In genomic region chr17:46143827-46144236, GRCh38 we compare ENCODE assay signal across 17 cellular contexts. TPM values are rescaled to one million over a fixed set of nuclear protein-coding genes. Genes with fewer than 3 reads are reported as not detected.
DNase-seq lines count a peak whose midpoint lies in the region; ATAC-seq, FAIRE-seq and TF ChIP-seq lines count a peak whose summit lies in the region.
"Had no signal": no experiment of that assay in that cellular context is flagged by ENCODE, and none has a peak within 500 bp of the region (broad histone marks: within the 10 kb centered on the region; RNA-seq: fewer than 3 reads in every experiment).

No MANE protein-coding gene starts in this region.

- no peak for TF ChIP-seq RAD21 in A549 (conservative IDR thresholded peaks at IDR 0.05 in 1 of 2, IDR thresholded peaks at IDR 0.05 in 1 of 2)

- DNase-seq in A549 (ENCODE audit: low read depth in 1 of 2, low spot score in 1 of 2) (no peak), GM12865 (ENCODE audit: low read depth) (no peak), activated B cell treated with CpG ODN at 0.5 μM for 24 hours (no peak), naive B cell (no peak), AG08395 (ENCODE audit: low spot score) (no peak), iPS-NIHi11 (ENCODE audit: low spot score) (no peak)
- DNase-seq: activated effector memory CD4-positive, alpha-beta T cell treated with Interleukin-2 at 50 U/mL for 16 hours; GM23248; IMR-90; NCI-H1105; NCI-H2171 treated with DMSO at 0.1 percent for 48 hours; Right ventricle myocardium superior; T-helper 9 cell had no signal

- FAIRE-seq in A549 (lab: Jason Lieb, UNC): peak; percentile 56

- intact Hi-C loops in activated B cell treated with CpG ODN at 0.5 μM for 24 hours (cut with micrococcal nuclease): loop anchor here (1.0 to 10.0 kb wide), 2 partner anchors 49 to 691 kb away; partner anchors contain the start of gene KANSL1

- H3K27ac ChIP-seq in A549: no peak overlapping the region
- H3K27ac ChIP-seq: GM23248 had no signal

- peak overlapping the region; percentile 83 for H3K27ac Mint-ChIP-seq in activated B cell treated with CpG ODN at 0.5 μM for 24 hours
- peak overlapping the region in 3 of 6 donors; percentile 12 to 64 (median 27) for H3K27ac Mint-ChIP-seq in naive B cell

- POLR2A ChIA-PET in A549 (lab: Yijun Ruan, JAX): interaction anchor here (0.6 kb wide), 1 partner anchor 99 kb away, joined by 5 read pairs; no protein-coding TSS in a partner anchor
- POLR2A ChIA-PET in activated B cell treated with CpG ODN at 0.5 μM for 24 hours (lab: Charles Lee): interaction anchor here (0.5 to 1.5 kb wide), 7 partner anchors 8 to 1473 kb away, joined by 3 to 8 read pairs (median 3); partner anchors contain the start of gene KANSL1

- H3K27me3 Mint-ChIP-seq in activated B cell treated with CpG ODN at 0.5 μM for 24 hours (no peaks in the 10 kb centered on the region), naive B cell (no peaks in the 10 kb centered on the region)

- TF ChIP-seq POLR2A in A549 (IDR thresholded peaks at IDR 0.05; ENCODE audit: low read length): no peak

- H3K36me3 Mint-ChIP-seq in activated B cell treated with CpG ODN at 0.5 μM for 24 hours (ENCODE audit: low read depth) (peaks cover 13% of the 10 kb centered on the region), naive B cell (no peaks in the 10 kb centered on the region)

- H3K4me1 Mint-ChIP-seq in activated B cell treated with CpG ODN at 0.5 μM for 24 hours (peaks cover 94% of the 10 kb centered on the region), naive B cell (peaks cover 79 to 98% (median 81%) of the 10 kb centered on the region in 3 donors)

- CTCF ChIA-PET in A549 (lab: Yijun Ruan, JAX): interaction anchor here (0.7 to 2.3 kb wide), 5 partner anchors 17 to 810 kb away, joined by 3 to 25 read pairs (median 5); partner anchors contain the start of gene KANSL1
- CTCF ChIA-PET in activated B cell treated with CpG ODN at 0.5 μM for 24 hours (lab: Charles Lee): no interaction called here

- no peak for TF ChIP-seq CTCF in A549 (IDR thresholded peaks at IDR 0.05)
- TF ChIP-seq CTCF in GM12865 (IDR thresholded peaks at IDR 0.05; ENCODE audit: insufficient read depth, low read depth, low read length, missing control alignments): no peak
- no peak for TF ChIP-seq CTCF in activated B cell treated with CpG ODN at 0.5 μM for 24 hours (IDR thresholded peaks at IDR 0.05)

- H3K4me3 ChIP-seq in A549: no peak overlapping the region
- H3K4me3 ChIP-seq in GM12865 (ENCODE audit: low read depth, low read length): peak overlapping the region; percentile 14; the same call in 1 of the 2 replicates
- H3K4me3 ChIP-seq: GM23248, tibial nerve had no signal

- H3K9me3 Mint-ChIP-seq in activated B cell treated with CpG ODN at 0.5 μM for 24 hours (no peaks in the 10 kb centered on the region), naive B cell (no peaks in the 10 kb centered on the region)

- no peaks in the 10 kb centered on the region for H3K9me3 ChIP-seq in A549
- H3K9me3 ChIP-seq: tibial nerve had no signal

- H3K4me1 ChIP-seq in A549: peaks cover 63% of the 10 kb centered on the region

- WGBS in A549 (ENCODE audit: missing lambda C conversion rate): 58% methylated on average over 3 of the region's 3 CpGs

- H3K4me3 Mint-ChIP-seq in activated B cell treated with CpG ODN at 0.5 μM for 24 hours (peak overlapping the region; percentile 61), naive B cell (peak overlapping the region in 6 of 8 donors; percentile 0 to 48 (median 32))

- no peak for TF ChIP-seq EP300 in A549 (IDR thresholded peaks at IDR 0.05)

- ATAC-seq in A549 (no peak), activated B cell treated with CpG ODN at 0.5 μM for 24 hours (ENCODE audit: low read depth) (no peak), naive B cell (ENCODE audit: low read depth in 2 of 2) (no peak), HG03442 (IDR thresholded peaks at IDR 0.05; ENCODE audit: unreplicated experiment) (no peak), GM18519 (IDR thresholded peaks at IDR 0.05; ENCODE audit: low FRiP score, unreplicated experiment) (no peak)
- ATAC-seq: left lobe of liver had no signal

- no peak overlapping the region for H3K4me2 ChIP-seq in A549

TF ChIP-seq in A549, 52 proteins besides CTCF, POLR2A, EP300 and RAD21:
- TF ChIP-seq EHF (CRISPR knock-in tag; IDR thresholded peaks at IDR 0.05): no peak
- TF ChIP-seq, protein P1, sequence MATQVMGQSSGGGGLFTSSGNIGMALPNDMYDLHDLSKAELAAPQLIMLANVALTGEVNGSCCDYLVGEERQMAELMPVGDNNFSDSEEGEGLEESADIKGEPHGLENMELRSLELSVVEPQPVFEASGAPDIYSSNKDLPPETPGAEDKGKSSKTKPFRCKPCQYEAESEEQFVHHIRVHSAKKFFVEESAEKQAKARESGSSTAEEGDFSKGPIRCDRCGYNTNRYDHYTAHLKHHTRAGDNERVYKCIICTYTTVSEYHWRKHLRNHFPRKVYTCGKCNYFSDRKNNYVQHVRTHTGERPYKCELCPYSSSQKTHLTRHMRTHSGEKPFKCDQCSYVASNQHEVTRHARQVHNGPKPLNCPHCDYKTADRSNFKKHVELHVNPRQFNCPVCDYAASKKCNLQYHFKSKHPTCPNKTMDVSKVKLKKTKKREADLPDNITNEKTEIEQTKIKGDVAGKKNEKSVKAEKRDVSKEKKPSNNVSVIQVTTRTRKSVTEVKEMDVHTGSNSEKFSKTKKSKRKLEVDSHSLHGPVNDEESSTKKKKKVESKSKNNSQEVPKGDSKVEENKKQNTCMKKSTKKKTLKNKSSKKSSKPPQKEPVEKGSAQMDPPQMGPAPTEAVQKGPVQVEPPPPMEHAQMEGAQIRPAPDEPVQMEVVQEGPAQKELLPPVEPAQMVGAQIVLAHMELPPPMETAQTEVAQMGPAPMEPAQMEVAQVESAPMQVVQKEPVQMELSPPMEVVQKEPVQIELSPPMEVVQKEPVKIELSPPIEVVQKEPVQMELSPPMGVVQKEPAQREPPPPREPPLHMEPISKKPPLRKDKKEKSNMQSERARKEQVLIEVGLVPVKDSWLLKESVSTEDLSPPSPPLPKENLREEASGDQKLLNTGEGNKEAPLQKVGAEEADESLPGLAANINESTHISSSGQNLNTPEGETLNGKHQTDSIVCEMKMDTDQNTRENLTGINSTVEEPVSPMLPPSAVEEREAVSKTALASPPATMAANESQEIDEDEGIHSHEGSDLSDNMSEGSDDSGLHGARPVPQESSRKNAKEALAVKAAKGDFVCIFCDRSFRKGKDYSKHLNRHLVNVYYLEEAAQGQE (IDR thresholded peaks at IDR 0.05): no peak
- no peak for TF ChIP-seq MAX (IDR thresholded peaks at IDR 0.05)
- TF ChIP-seq PBX3 (IDR thresholded peaks at IDR 0.05): no peak
- TF ChIP-seq RCOR1 (IDR thresholded peaks at IDR 0.05; ENCODE audit: low read depth, low read length): no peak
- no peak for TF ChIP-seq HOXB13 (CRISPR knock-in tag; IDR thresholded peaks at IDR 0.05; ENCODE audit: low read depth)
- no peak for TF ChIP-seq TP53 (CRISPR knock-in tag; IDR thresholded peaks at IDR 0.05)
- TF ChIP-seq, protein P2, sequence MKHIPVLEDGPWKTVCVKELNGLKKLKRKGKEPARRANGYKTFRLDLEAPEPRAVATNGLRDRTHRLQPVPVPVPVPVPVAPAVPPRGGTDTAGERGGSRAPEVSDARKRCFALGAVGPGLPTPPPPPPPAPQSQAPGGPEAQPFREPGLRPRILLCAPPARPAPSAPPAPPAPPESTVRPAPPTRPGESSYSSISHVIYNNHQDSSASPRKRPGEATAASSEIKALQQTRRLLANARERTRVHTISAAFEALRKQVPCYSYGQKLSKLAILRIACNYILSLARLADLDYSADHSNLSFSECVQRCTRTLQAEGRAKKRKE (CRISPR knock-in tag; IDR thresholded peaks at IDR 0.05; ENCODE audit: low read depth): no peak
- no peak for TF ChIP-seq ZC3H11A (IDR thresholded peaks at IDR 0.05)
- no peak for TF ChIP-seq MYC (IDR thresholded peaks at IDR 0.05; ENCODE audit: borderline replicate concordance, low read length)
- no peak for TF ChIP-seq FOSL2 (IDR thresholded peaks at IDR 0.05)
- no peak for TF ChIP-seq FOSL2 (CRISPR knock-in tag; IDR thresholded peaks at IDR 0.05)
- no peak for TF ChIP-seq BHLHE40 (IDR thresholded peaks at IDR 0.05; ENCODE audit: low read depth, low read length)
- TF ChIP-seq JUN (IDR thresholded peaks at IDR 0.05): no peak
- no peak for TF ChIP-seq RARB (CRISPR knock-in tag; IDR thresholded peaks at IDR 0.05)
- no peak for TF ChIP-seq CBX8 (IDR thresholded peaks at IDR 0.05)
- no peak for TF ChIP-seq GATA3 (IDR thresholded peaks at IDR 0.05; ENCODE audit: borderline replicate concordance)
- no peak for TF ChIP-seq MAFK (IDR thresholded peaks at IDR 0.05; ENCODE audit: partially characterized antibody)
- TF ChIP-seq KDM5A (IDR thresholded peaks at IDR 0.05): no peak
- TF ChIP-seq HOXB5 (CRISPR knock-in tag; IDR thresholded peaks at IDR 0.05): no peak
- TF ChIP-seq HDAC2 (IDR thresholded peaks at IDR 0.05): no peak

RNA-seq across cellular contexts. Expression of gene KANSL1, which starts 49.4 kb away (rescaled TPM):
- 27.9 and 52.4 TPM in 2 replicates for polyA plus RNA-seq in A549 (2011; rRNA removed)
- polyA plus RNA-seq in A549 (2012; cell fraction: cytosol; rRNA removed): 8.6 and 10.8 TPM in 2 replicates
- 28.6 and 58.2 TPM in 2 replicates for polyA plus RNA-seq in A549 (2012; cell fraction: nucleus; rRNA removed)
- polyA plus RNA-seq in A549 (2017; fragmentation: RNase III; extraction: RNeasy Plus Mini Kit Qiagen cat#74134 plus additional on column Dnase treatment): 21.4 to 26.0 TPM (median 22.6 TPM) in 3 replicates
- 164 and 170 TPM in 2 replicates for polyA minus RNA-seq in A549 (2011; rRNA and poly(A)+ RNA removed)
- 127 and 152 TPM in 2 replicates for total RNA-seq in activated B cell treated with CpG ODN at 0.5 μM for 24 hours
- polyA plus RNA-seq in naive B cell (ENCODE audit: low read depth in 6 of 6): 10 to 100 TPM in 5 of 6 donors, 1 to 10 TPM in 1; 5.8 to 27.5 (median 16.5) TPM
